In the genomic region with DNA sequence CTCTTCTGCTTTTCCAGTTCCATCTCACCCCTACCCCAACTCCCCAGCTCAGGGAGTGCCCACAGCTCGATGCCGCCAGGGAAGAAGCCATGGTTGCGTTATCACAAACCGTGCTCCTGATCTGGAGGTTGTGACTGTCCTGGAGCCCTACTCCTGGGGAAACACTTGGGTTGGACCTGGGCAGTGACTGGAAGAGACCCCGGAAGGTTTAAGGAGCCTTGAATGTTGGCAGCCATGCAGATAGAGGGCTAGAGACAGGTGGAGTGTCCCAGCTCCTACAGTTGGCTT, we compare ENCODE assay signal across 13 cellular contexts. TPM values are rescaled to one million over a fixed set of nuclear protein-coding genes. Genes with fewer than 3 reads are reported as not detected.
DNase-seq lines count a peak whose midpoint lies in the region; ATAC-seq and TF ChIP-seq lines count a peak whose summit lies in the region.
"Had no signal": no experiment of that assay in that cellular context is flagged by ENCODE, and none has a peak within 500 bp of the region (broad histone marks: within the 10 kb centered on the region; RNA-seq: fewer than 3 reads in every experiment).

No MANE protein-coding gene starts in this region.

- H3K36me3 ChIP-seq in right lobe of liver (no peaks in the 10 kb centered on the region), stomach (no peaks in the 10 kb centered on the region)

- H3K36me3 Mint-ChIP-seq in T-helper 2 cell treated with Interferon-gamma antibody and Interleukin-4, amounts not matched to agents 5 μg/mL and 100 μg/mL, for 36 hours (ENCODE audit: low read depth), result no peaks in the 10 kb centered on the region
- no peaks in the 10 kb centered on the region for H3K36me3 Mint-ChIP-seq in activated T-helper 17 cell treated with anti-CD3 and anti-CD28 coated beads, Interleukin-2, amount 50 U/mL, for 72 hours (ENCODE audit: low read depth)

- H3K9me3 ChIP-seq in right lobe of liver (no peaks in the 10 kb centered on the region), stomach (no peaks in the 10 kb centered on the region)

- no peak for DNase-seq in T-helper 2 cell treated with Interferon-gamma antibody and Interleukin-4, amounts not matched to agents 5 μg/mL and 100 μg/mL, for 36 hours (ENCODE audit: low spot score)
- no peak for DNase-seq in T-helper 2 cell
- peak in 1 of 3 donors; percentile 13 for DNase-seq in right lobe of liver
- DNase-seq in stomach, result no peak
- DNase-seq in CD1c-positive myeloid dendritic cell (ENCODE audit: extremely low spot score), result no peak
- no peak for DNase-seq in NCI-H1048 (lab: John Stamatoyannopoulos, UW)
- DNase-seq: activated CD8-positive, alpha-beta T cell treated with anti-CD3 and anti-CD28 coated beads for 36 hours; activated naive CD4-positive, alpha-beta T cell treated with Interleukin-2 at 50 U/mL for 16 hours had no signal

- peak overlapping the region; percentile 42 for H3K4me3 Mint-ChIP-seq in T-helper 2 cell treated with Interferon-gamma antibody and Interleukin-4, amounts not matched to agents 5 μg/mL and 100 μg/mL, for 36 hours
- H3K4me3 Mint-ChIP-seq in activated T-helper 17 cell treated with anti-CD3 and anti-CD28 coated beads, Interleukin-2, amount 50 U/mL, for 72 hours, result peak overlapping the region; percentile 17
- H3K4me3 Mint-ChIP-seq: activated CD8-positive, alpha-beta T cell treated with anti-CD3 and anti-CD28 coated beads for 36 hours had no signal

- H3K4me1 Mint-ChIP-seq in T-helper 2 cell treated with Interferon-gamma antibody and Interleukin-4, amounts not matched to agents 5 μg/mL and 100 μg/mL, for 36 hours (ENCODE audit: low read depth), result peaks cover 7% of the 10 kb centered on the region
- H3K4me1 Mint-ChIP-seq in activated T-helper 17 cell treated with anti-CD3 and anti-CD28 coated beads, Interleukin-2, amount 50 U/mL, for 72 hours, result peaks cover 5% of the 10 kb centered on the region

- no peak for TF ChIP-seq CTCF in right lobe of liver (IDR thresholded peaks at IDR 0.05)
- no peak for TF ChIP-seq CTCF in stomach (IDR thresholded peaks at IDR 0.05)

- no peak for ATAC-seq in activated T-helper 17 cell treated with anti-CD3 and anti-CD28 coated beads, Interleukin-2, amount 50 U/mL, for 72 hours (replicated peaks)
- ATAC-seq in right lobe of liver, result no peak
- no peak for ATAC-seq in GM21360 (IDR thresholded peaks at IDR 0.05; ENCODE audit: unreplicated experiment)
- ATAC-seq: activated CD8-positive, alpha-beta T cell treated with anti-CD3 and anti-CD28 coated beads for 36 hours had no signal

- no peak overlapping the region for H3K27ac Mint-ChIP-seq in T-helper 2 cell treated with Interferon-gamma antibody and Interleukin-4, amounts not matched to agents 5 μg/mL and 100 μg/mL, for 36 hours
- H3K27ac Mint-ChIP-seq in activated T-helper 17 cell treated with anti-CD3 and anti-CD28 coated beads, Interleukin-2, amount 50 U/mL, for 72 hours, result no peak overlapping the region
- H3K27ac Mint-ChIP-seq: activated CD8-positive, alpha-beta T cell treated with anti-CD3 and anti-CD28 coated beads for 36 hours had no signal

- no peak for TF ChIP-seq EP300 in stomach (IDR thresholded peaks at IDR 0.05)

- H3K4me3 ChIP-seq in right lobe of liver (peak overlapping the region in 2 of 3 donors; percentile 91 to 93), stomach (peak overlapping the region in 2 of 4 donors; percentile 80 to 95)

- H3K4me1 ChIP-seq in right lobe of liver (peaks cover 0 to 74% (median 41%) of the 10 kb centered on the region in 4 donors), stomach (peaks cover 71 to 99% (median 94%) of the 10 kb centered on the region in 4 donors)

- H3K27me3 Mint-ChIP-seq in T-helper 2 cell treated with Interferon-gamma antibody and Interleukin-4, amounts not matched to agents 5 μg/mL and 100 μg/mL, for 36 hours (ENCODE audit: low read depth), result peaks cover 30% of the 10 kb centered on the region
- no peaks in the 10 kb centered on the region for H3K27me3 Mint-ChIP-seq in activated T-helper 17 cell treated with anti-CD3 and anti-CD28 coated beads, Interleukin-2, amount 50 U/mL, for 72 hours

- intact Hi-C loops in right lobe of liver (cut with DNase I) (no loop called here), stomach (cut with DNase I; ENCODE audit: low total_unique reads) (no loop called here)

- TF ChIP-seq POLR2A in right lobe of liver (IDR thresholded peaks at IDR 0.05) (no peak), stomach (IDR thresholded peaks at IDR 0.05) (no peak)

- no peaks in the 10 kb centered on the region for H3K27me3 ChIP-seq in right lobe of liver
- H3K27me3 ChIP-seq in stomach, result peaks cover 0 to 16% (median 0%) of the 10 kb centered on the region in 3 donors

- no peak overlapping the region for H3K27ac ChIP-seq in right lobe of liver
- peak overlapping the region; percentile 34 to 94 (median 91) for H3K27ac ChIP-seq in stomach
- H3K27ac ChIP-seq: HL-60 had no signal

- H3K9me3 Mint-ChIP-seq in T-helper 2 cell treated with Interferon-gamma antibody and Interleukin-4, amounts not matched to agents 5 μg/mL and 100 μg/mL, for 36 hours, result no peaks in the 10 kb centered on the region
- H3K9me3 Mint-ChIP-seq in activated T-helper 17 cell treated with anti-CD3 and anti-CD28 coated beads, Interleukin-2, amount 50 U/mL, for 72 hours, result no peaks in the 10 kb centered on the region
- H3K9me3 Mint-ChIP-seq: activated CD8-positive, alpha-beta T cell treated with anti-CD3 and anti-CD28 coated beads for 36 hours had no signal

- WGBS in right lobe of liver (ENCODE audit: insufficient coverage, low coverage, low lambda C conversion rate, missing lambda C conversion rate), result no CpG with 5 or more reads among the region's 5 CpGs
- 60 to 94% (median 84%) methylated on average over 5 of the region's 5 CpGs for WGBS in stomach, 5 donors

RNA-seq across cellular contexts. Expression of a gene that starts 2.6 kb away (rescaled TPM):
- total RNA-seq in activated T-helper 17 cell treated with anti-CD3 and anti-CD28 coated beads, Interleukin-2, amount 50 U/mL, for 72 hours, result under 1 TPM; 0.19 to 0.29 TPM
- total RNA-seq in right lobe of liver (10 to 100 TPM; 22.3 to 76.0 (median 35.2) TPM), stomach (100 to 1,000 TPM in 1 of 5 donors, 10 to 100 TPM in 4; 19.3 to 140 (median 43.3) TPM)
- 10 to 100 TPM in 2 of 3 donors, 1 to 10 TPM in 1; 8.1 to 24.0 (median 15.5) TPM for polyA plus RNA-seq in stomach

RNA-seq across cellular contexts. Expression of a gene that starts 26.9 kb away (rescaled TPM):
- 10 to 100 TPM; 33.7 to 56.6 TPM for total RNA-seq in activated T-helper 17 cell treated with anti-CD3 and anti-CD28 coated beads, Interleukin-2, amount 50 U/mL, for 72 hours
- total RNA-seq in right lobe of liver (10 to 100 TPM; 20.6 to 63.3 (median 25.9) TPM), stomach (10 to 100 TPM in 2 of 5 donors, 1 to 10 TPM in 3; 4.1 to 54.0 (median 8.1) TPM)
- polyA plus RNA-seq in stomach, result 10 to 100 TPM; 18.9 to 28.6 (median 28.0) TPM

RNA-seq across cellular contexts. Expression of a gene that starts 27.6 kb away (rescaled TPM):
- total RNA-seq in activated T-helper 17 cell treated with anti-CD3 and anti-CD28 coated beads, Interleukin-2, amount 50 U/mL, for 72 hours, result 1 to 10 TPM; 3.9 to 5.5 TPM
- total RNA-seq in right lobe of liver (1 to 10 TPM; 2.5 to 4.9 (median 3.4) TPM), stomach (10 to 100 TPM in 1 of 5 donors, 1 to 10 TPM in 3, not detected in 1; 2.4 to 11.0 (median 5.3) TPM)
- polyA plus RNA-seq in stomach, result 1 to 10 TPM; 1.4 to 2.7 (median 2.2) TPM

RNA-seq across cellular contexts. Expression of a gene that starts 57.2 kb away (rescaled TPM):
- not detected for total RNA-seq in activated T-helper 17 cell treated with anti-CD3 and anti-CD28 coated beads, Interleukin-2, amount 50 U/mL, for 72 hours
- total RNA-seq in right lobe of liver (not detected), stomach (10 to 100 TPM in 1 of 5 donors, under 1 TPM in 1, not detected in 3; 0.73 to 18.0 TPM)
- under 1 TPM in 1 of 3 donors, not detected in 2; 0.08 TPM for polyA plus RNA-seq in stomach
- total RNA-seq: activated CD8-positive, alpha-beta T cell treated with anti-CD3 and anti-CD28 coated beads for 36 hours; M059J; myocyte had no signal

Comparison
In these comparisons a context has a peak if more than half of its experiments do, and no peak if none do; other contexts are left out.
1. H3K27ac ChIP-seq: peak in stomach (5 of 5); none in right lobe of liver (0 of 3).
2. RNA of a gene that starts 2.6 kb away (total RNA-seq): 19.3 to 140 TPM in stomach and 22.3 to 76.0 TPM in right lobe of liver; 0.19 to 0.29 TPM in activated T-helper 17 cell treated with anti-CD3 and anti-CD28 coated beads, Interleukin-2, amount 50 U/mL, for 72 hours; every median in the first group is over 10 times any median in the second.